ENCODE assay signal across 8 cellular contexts in genomic region chr11:116853461-116854073, GRCh38. TPM values are rescaled to one million over a fixed set of nuclear protein-coding genes. Genes with fewer than 3 reads are reported as not detected.
A peak's percentile ranks its signal among the peaks of the same experiment; 100 is the strongest.
DNase-seq lines count a peak whose midpoint lies in the region; ATAC-seq and TF ChIP-seq lines count a peak whose summit lies in the region.

No MANE protein-coding gene starts in this region.

- peak overlapping the region; percentile 90 for H3K27ac Mint-ChIP-seq in activated T-helper 2 cell treated with anti-CD3 and anti-CD28 coated beads, Interferon-gamma antibody, Interleukin-2, Interleukin-4, amounts not matched to agents 10 μg/mL and 5 μg/mL and 100 μg/mL, durations not matched to agents 14 hours and 24 hours and 36 hours

- H3K36me3 ChIP-seq in suprapubic skin: peaks cover 30% of the 10 kb centered on the region

- DNase-seq in ACHN (peak; percentile 79), RKO (ENCODE audit: low spot score) (peak; percentile 91), left colon (peak in 1 of 2 donors; percentile 35), suprapubic skin (ENCODE audit: low spot score in 2 of 2) (no peak), NCI-H526 treated with DMSO at 0.1 percent for 48 hours (lab: John Stamatoyannopoulos, UW) (no peak)
- DNase-seq in activated T-helper 2 cell treated with anti-CD3 and anti-CD28 coated beads, Interferon-gamma antibody, Interleukin-2, Interleukin-4, amounts not matched to agents 10 μg/mL and 5 μg/mL and 100 μg/mL, durations not matched to agents 14 hours and 24 hours and 36 hours (ENCODE audit: low spot score): peak; percentile 69

- TF ChIP-seq CTCF in suprapubic skin (IDR thresholded peaks at IDR 0.05): no peak

- H3K4me3 ChIP-seq in suprapubic skin: no peak overlapping the region

- H3K4me3 Mint-ChIP-seq in activated T-helper 2 cell treated with anti-CD3 and anti-CD28 coated beads, Interferon-gamma antibody, Interleukin-2, Interleukin-4, amounts not matched to agents 10 μg/mL and 5 μg/mL and 100 μg/mL, durations not matched to agents 14 hours and 24 hours and 36 hours (ENCODE audit: low read depth): peak overlapping the region; percentile 53

- 74% methylated on average over 6 of the region's 6 CpGs for WGBS in suprapubic skin

- H3K4me1 ChIP-seq in suprapubic skin: peaks cover 24% of the 10 kb centered on the region

- H3K9me3 ChIP-seq in suprapubic skin: no peaks in the 10 kb centered on the region

- peaks cover 62% of the 10 kb centered on the region for H3K36me3 Mint-ChIP-seq in activated T-helper 2 cell treated with anti-CD3 and anti-CD28 coated beads, Interferon-gamma antibody, Interleukin-2, Interleukin-4, amounts not matched to agents 10 μg/mL and 5 μg/mL and 100 μg/mL, durations not matched to agents 14 hours and 24 hours and 36 hours (ENCODE audit: low read depth)

- peaks cover 52% of the 10 kb centered on the region for H3K4me1 Mint-ChIP-seq in activated T-helper 2 cell treated with anti-CD3 and anti-CD28 coated beads, Interferon-gamma antibody, Interleukin-2, Interleukin-4, amounts not matched to agents 10 μg/mL and 5 μg/mL and 100 μg/mL, durations not matched to agents 14 hours and 24 hours and 36 hours (ENCODE audit: low read depth)

- in situ Hi-C loops in ACHN (cut with HindIII; ENCODE audit: low pct_ligation_motif_present, low pct_unique_long_range_greater_than_20kb, low sequenced_read_pairs): no loop called here

- no peaks in the 10 kb centered on the region for H3K27me3 ChIP-seq in suprapubic skin

- no peaks in the 10 kb centered on the region for H3K9me3 Mint-ChIP-seq in activated T-helper 2 cell treated with anti-CD3 and anti-CD28 coated beads, Interferon-gamma antibody, Interleukin-2, Interleukin-4, amounts not matched to agents 10 μg/mL and 5 μg/mL and 100 μg/mL, durations not matched to agents 14 hours and 24 hours and 36 hours

- peak overlapping the region; percentile 12 for H3K27ac ChIP-seq in suprapubic skin

- no peak for TF ChIP-seq POLR2A in suprapubic skin (IDR thresholded peaks at IDR 0.05)

- no peaks in the 10 kb centered on the region for H3K27me3 Mint-ChIP-seq in activated T-helper 2 cell treated with anti-CD3 and anti-CD28 coated beads, Interferon-gamma antibody, Interleukin-2, Interleukin-4, amounts not matched to agents 10 μg/mL and 5 μg/mL and 100 μg/mL, durations not matched to agents 14 hours and 24 hours and 36 hours (ENCODE audit: low read depth)

- ATAC-seq in GM18873 (IDR thresholded peaks at IDR 0.05; ENCODE audit: low FRiP score, unreplicated experiment) (peak; percentile 86), HG03066 (IDR thresholded peaks at IDR 0.05; ENCODE audit: low read depth, unreplicated experiment) (peak; percentile 96), left colon (peak; percentile 69)

- no peak for TF ChIP-seq EP300 in suprapubic skin (IDR thresholded peaks at IDR 0.05)

- intact Hi-C loops in activated T-helper 2 cell treated with anti-CD3 and anti-CD28 coated beads, Interferon-gamma antibody, Interleukin-2, Interleukin-4, amounts not matched to agents 10 μg/mL and 5 μg/mL and 100 μg/mL, durations not matched to agents 14 hours and 24 hours and 36 hours (cut with micrococcal nuclease): loop anchor here (1.0 to 5.0 kb wide), 9 partner anchors 17 to 379 kb away; partner anchors contain the start of genes APOA1, PCSK7, RNF214 and ZPR1
- intact Hi-C loops in left colon (cut with DNase I, micrococcal nuclease): no loop called here

RNA-seq across cellular contexts. Expression of gene APOA1, which starts 16.1 kb away (rescaled TPM):
- not detected in 2 replicates for total RNA-seq in activated T-helper 2 cell treated with anti-CD3 and anti-CD28 coated beads, Interferon-gamma antibody, Interleukin-2, Interleukin-4, amounts not matched to agents 10 μg/mL and 5 μg/mL and 100 μg/mL, durations not matched to agents 14 hours and 24 hours and 36 hours
- total RNA-seq in left colon (not detected), suprapubic skin (10 to 100 TPM in 1 of 4 donors, 1 to 10 TPM in 2, not detected in 1; 1.2 to 11.6 (median 2.9) TPM)

RNA-seq across cellular contexts. Expression of gene APOC3, which starts 23.9 kb away (rescaled TPM):
- total RNA-seq in activated T-helper 2 cell treated with anti-CD3 and anti-CD28 coated beads, Interferon-gamma antibody, Interleukin-2, Interleukin-4, amounts not matched to agents 10 μg/mL and 5 μg/mL and 100 μg/mL, durations not matched to agents 14 hours and 24 hours and 36 hours: not detected in 2 replicates
- not detected for total RNA-seq in left colon
- 10 to 100 TPM in 1 of 4 donors, 1 to 10 TPM in 1, not detected in 2; 2.6 to 36.5 TPM for total RNA-seq in suprapubic skin

RNA-seq across cellular contexts. Expression of gene APOA4, which starts 30.5 kb away (rescaled TPM):
- not detected in 2 replicates for total RNA-seq in activated T-helper 2 cell treated with anti-CD3 and anti-CD28 coated beads, Interferon-gamma antibody, Interleukin-2, Interleukin-4, amounts not matched to agents 10 μg/mL and 5 μg/mL and 100 μg/mL, durations not matched to agents 14 hours and 24 hours and 36 hours
- total RNA-seq in left colon (not detected), suprapubic skin (1 to 10 TPM in 2 of 4 donors, under 1 TPM in 1, not detected in 1; 0.34 to 3.9 (median 2.3) TPM)

Comparison
In these comparisons a context has a peak if more than half of its experiments do, and no peak if none do; other contexts are left out.
1. DNase-seq: peak in ACHN (single experiment), RKO (single experiment) and activated T-helper 2 cell treated with anti-CD3 and anti-CD28 coated beads, Interferon-gamma antibody, Interleukin-2, Interleukin-4, amounts not matched to agents 10 μg/mL and 5 μg/mL and 100 μg/mL, durations not matched to agents 14 hours and 24 hours and 36 hours (single experiment); none in suprapubic skin (0 of 2) and NCI-H526 treated with DMSO at 0.1 percent for 48 hours (single experiment).
2. Peak in every context shown above with its lines, with median percentiles within 50 percentile points of each other: ATAC-seq.